ENCODE assay signal across 7 cellular contexts in the genomic region with DNA sequence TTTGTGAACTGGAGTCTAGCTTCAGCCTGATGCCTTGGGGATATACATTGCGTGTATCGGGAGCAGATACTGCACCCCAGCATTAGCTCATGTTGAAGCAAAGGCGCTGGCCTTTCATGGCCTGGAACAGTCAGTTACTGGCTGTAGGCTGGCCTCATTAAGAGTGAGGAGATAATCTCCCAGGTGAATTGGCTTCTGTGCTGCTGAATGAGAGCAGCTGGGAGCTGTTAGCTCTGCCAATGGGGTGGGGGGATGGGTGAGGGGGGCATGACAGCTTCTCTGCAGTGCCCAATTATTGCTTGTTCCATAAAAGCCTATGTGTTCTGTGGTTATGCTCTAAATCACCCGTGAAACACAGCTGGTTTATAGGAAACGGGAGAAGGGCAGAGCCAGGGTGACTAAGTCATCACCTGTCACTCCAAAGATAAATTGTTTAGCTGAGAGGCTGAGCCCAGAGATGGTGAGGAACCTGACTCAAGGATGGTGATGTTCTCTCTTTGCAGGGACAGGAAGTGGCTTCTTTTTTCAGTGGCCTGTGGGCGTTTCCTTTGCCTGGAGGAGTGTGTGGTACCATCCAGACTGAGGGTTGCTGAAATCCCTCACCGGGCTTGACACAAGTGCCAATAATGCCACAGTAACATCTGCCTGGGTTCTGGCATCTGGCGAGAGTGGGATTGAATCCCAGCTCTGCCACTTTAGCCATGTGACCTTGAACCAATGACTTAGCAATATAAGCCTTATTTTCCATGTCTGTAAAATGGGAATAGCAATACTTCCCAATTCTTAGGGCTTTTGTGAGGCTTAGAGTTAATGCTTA.
A peak's percentile ranks its signal among the peaks of the same experiment; 100 is the strongest.
DNase-seq lines count a peak whose midpoint lies in the region; ATAC-seq and TF ChIP-seq lines count a peak whose summit lies in the region.

No MANE protein-coding gene starts in this region.

- no peaks in the 10 kb centered on the region for H3K9me3 Mint-ChIP-seq in neural progenitor cell

- H3K9me3 ChIP-seq in neural progenitor cell (ENCODE audit: low read depth) (no peaks in the 10 kb centered on the region), uterus (no peaks in the 10 kb centered on the region)

- peaks cover 3% of the 10 kb centered on the region for H3K27me3 Mint-ChIP-seq in neural progenitor cell (ENCODE audit: insufficient read depth, low read depth)

- H4K20me1 ChIP-seq in neural progenitor cell (ENCODE audit: low read depth), result no peaks in the 10 kb centered on the region

- intact Hi-C loops in uterus (cut with DNase I; ENCODE audit: low total_unique reads), result no loop called here

- peaks cover 38% of the 10 kb centered on the region for H3K4me1 Mint-ChIP-seq in neural progenitor cell

- TF ChIP-seq CTCF in neural progenitor cell (IDR thresholded peaks at IDR 0.05) (no peak), uterus (IDR thresholded peaks at IDR 0.05) (no peak)

- H3K4me1 ChIP-seq in neural progenitor cell (peaks cover 45% of the 10 kb centered on the region), uterus (peaks cover 0 to 4% of the 10 kb centered on the region in 2 donors)

- H2AFZ ChIP-seq in neural progenitor cell (replicated peaks), result no peak overlapping the region

- H3K27me3 ChIP-seq in neural progenitor cell, result no peaks in the 10 kb centered on the region
- H3K27me3 ChIP-seq in uterus, result no peaks in the 10 kb centered on the region

- DNase-seq in NCI-H2227 treated with DMSO at 0.1 percent for 48 hours (lab: John Stamatoyannopoulos, UW) (peak; percentile 58), dermis blood vessel endothelial cell (peak; percentile 63), neural progenitor cell (ENCODE audit: low spot score) (peak; percentile 62), uterus (peak in 1 of 2 donors; percentile 35)
- DNase-seq in activated CD4-positive, CD25-positive, alpha-beta regulatory T cell treated with anti-CD3 and anti-CD28 coated beads, Interleukin-2, amount 50 U/mL, for 72 hours, result peak; percentile 57

- peak overlapping the region; percentile 69 for H3K4me2 ChIP-seq in neural progenitor cell

- H3K36me3 Mint-ChIP-seq in neural progenitor cell, result no peaks in the 10 kb centered on the region

- H3K4me3 ChIP-seq in neural progenitor cell, result no peak overlapping the region
- no peak overlapping the region for H3K4me3 ChIP-seq in uterus

- no peak for TF ChIP-seq POLR2A in uterus (IDR thresholded peaks at IDR 0.05)

- no peak overlapping the region for H3K9ac ChIP-seq in neural progenitor cell

- no peaks in the 10 kb centered on the region for H3K79me2 ChIP-seq in neural progenitor cell (ENCODE audit: low read depth)

- ATAC-seq in GM18868 (IDR thresholded peaks at IDR 0.05; ENCODE audit: unreplicated experiment) (peak; percentile 74), HG03045 (IDR thresholded peaks at IDR 0.05; ENCODE audit: unreplicated experiment) (peak; percentile 71)

- H3K4me3 Mint-ChIP-seq in neural progenitor cell, result no peak overlapping the region

- H3K36me3 ChIP-seq in neural progenitor cell (no peaks in the 10 kb centered on the region), uterus (no peaks in the 10 kb centered on the region)

- H3K27ac ChIP-seq in neural progenitor cell, result peak overlapping the region; percentile 68
- peak overlapping the region; percentile 67 to 69 for H3K27ac ChIP-seq in uterus

- peaks cover 36% of the 10 kb centered on the region for H3F3A ChIP-seq in neural progenitor cell (ENCODE audit: low read depth)

- no peak overlapping the region for H3K27ac Mint-ChIP-seq in neural progenitor cell
